Comparison of ENCODE assay signal across 14 cellular contexts in the genomic region with DNA sequence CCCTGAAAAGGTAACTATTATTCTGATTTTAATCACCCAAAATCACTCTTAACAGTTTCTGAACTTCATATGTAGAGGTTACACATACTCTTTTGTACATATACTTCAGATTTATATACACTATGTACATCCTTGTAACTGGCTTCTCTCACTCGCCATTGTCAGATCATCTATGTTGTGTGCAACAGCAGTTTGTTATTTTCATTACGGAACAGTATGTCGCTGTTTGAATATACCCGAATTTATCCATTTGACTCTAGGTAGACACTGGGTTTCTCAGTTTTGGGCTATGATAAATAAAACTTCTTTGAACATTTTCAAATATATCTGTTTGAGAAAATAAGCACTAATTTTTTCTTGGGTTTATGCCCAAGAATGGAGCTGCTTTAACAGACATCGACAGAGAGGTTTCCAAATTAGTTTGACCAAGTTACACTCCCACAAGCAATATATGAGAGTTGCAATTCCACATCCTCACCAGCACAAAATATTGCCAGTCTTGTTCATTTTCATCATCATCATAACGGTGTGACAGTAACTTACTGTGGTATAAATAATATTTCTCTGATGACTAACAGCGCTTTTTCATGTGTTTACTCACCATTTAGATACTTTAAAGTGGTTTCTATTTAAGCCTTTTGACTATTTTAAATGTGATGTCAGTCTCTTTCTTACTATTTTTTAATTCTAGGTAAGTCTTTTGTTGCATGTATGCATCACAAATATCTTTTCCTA.
DNase-seq lines count a peak whose midpoint lies in the region; ATAC-seq and TF ChIP-seq lines count a peak whose summit lies in the region.
"Had no signal": no experiment of that assay in that cellular context is flagged by ENCODE, and none has a peak within 500 bp of the region (broad histone marks: within the 10 kb centered on the region; RNA-seq: fewer than 3 reads in every experiment).

No MANE protein-coding gene starts in this region.

- no peak for TF ChIP-seq CTCF in HFF-Myc (IDR thresholded peaks at IDR 0.05; ENCODE audit: low read depth, low read length, missing control alignments)

- H3K9ac ChIP-seq in adipocyte (ENCODE audit: low read length) = no peak overlapping the region

- ATAC-seq in GM19452 (IDR thresholded peaks at IDR 0.05; ENCODE audit: unreplicated experiment) = no peak
- no peak for ATAC-seq in HG03342 (IDR thresholded peaks at IDR 0.05; ENCODE audit: unreplicated experiment)
- ATAC-seq: gastroesophageal sphincter had no signal

- no peaks in the 10 kb centered on the region for H3K27me3 ChIP-seq in adipocyte (replicated peaks; ENCODE audit: control insufficient read depth, insufficient read depth, low read length)
- H3K27me3 ChIP-seq: gastroesophageal sphincter had no signal

- H3K9me3 ChIP-seq in adipocyte (ENCODE audit: control insufficient read depth, low read length) = no peaks in the 10 kb centered on the region
- H3K9me3 ChIP-seq: gastroesophageal sphincter had no signal

- H3K4me1 ChIP-seq in adipocyte (ENCODE audit: control insufficient read depth, insufficient read depth, low read length) = peaks cover 6% of the 10 kb centered on the region
- H3K4me1 ChIP-seq: gastroesophageal sphincter had no signal

- peaks cover 33% of the 10 kb centered on the region for H3K36me3 ChIP-seq in adipocyte (ENCODE audit: control insufficient read depth, insufficient read depth, low read length, severe bottlenecking)

- DNase-seq in EL (peak; percentile 70), HFF-Myc (ENCODE audit: extremely low read depth, low read depth) (peak; percentile 2), adipocyte (ENCODE audit: low read depth) (peak; percentile 70), kidney tubule cell (ENCODE audit: low spot score) (peak; percentile 40), putamen (ENCODE audit: low spot score) (no peak), NCI-H146 treated with DMSO at 0.1 percent for 48 hours (lab: John Stamatoyannopoulos, UW; ENCODE audit: unreplicated experiment) (no peak)
- DNase-seq: activated CD4-positive, CD25-positive, alpha-beta regulatory T cell; GDM1; NCI-H187 treated with DMSO at 0.1 percent for 48 hours; RPMI8226; stimulated activated naive CD4-positive, alpha-beta T cell had no signal

- no peak overlapping the region for H3K4me3 ChIP-seq in HFF-Myc (replicated peaks; ENCODE audit: low read depth, low read length)
- no peak overlapping the region for H3K4me3 ChIP-seq in adipocyte (ENCODE audit: low read length)
- H3K4me3 ChIP-seq: gastroesophageal sphincter had no signal

Comparison
In these comparisons a context has a peak if more than half of its experiments do, and no peak if none do; other contexts are left out.
1. DNase-seq: peak in EL (single experiment), HFF-Myc (single experiment), adipocyte (single experiment) and kidney tubule cell (single experiment); none in putamen (single experiment) and NCI-H146 treated with DMSO at 0.1 percent for 48 hours (single experiment).